Comparison of ENCODE assay signal across 15 cellular contexts in genomic region chr2:76197428-76197827, GRCh38.
DNase-seq lines count a peak whose midpoint lies in the region; ATAC-seq, FAIRE-seq and TF ChIP-seq lines count a peak whose summit lies in the region.
"Had no signal": no experiment of that assay in that cellular context is flagged by ENCODE, and none has a peak within 500 bp of the region (broad histone marks: within the 10 kb centered on the region; RNA-seq: fewer than 3 reads in every experiment).

No MANE protein-coding gene starts in this region.

- TF ChIP-seq RAD21 in GM12878 (IDR thresholded peaks at IDR 0.05; ENCODE audit: insufficient read depth, low read depth, low read length), result no peak

- H4K20me1 ChIP-seq in GM12878 (ENCODE audit: control insufficient read depth, insufficient read depth), result no peaks in the 10 kb centered on the region

- RAD21 ChIA-PET in GM12878 (lab: Charles Lee; ENCODE audit: unreplicated experiment), result interaction anchor here (1.0 to 5.2 kb wide), 8 partner anchors 9 to 775 kb away, joined by 3 to 32 read pairs (median 3); no protein-coding TSS in a partner anchor

- no TSS peak for BruUV-seq in GM12878 (replicated peaks; lab: Mats Ljungman, UMichigan)

- no peak overlapping the region for H3K9ac ChIP-seq in GM12878 (ENCODE audit: control insufficient read depth, insufficient read depth, low read length)
- H3K9ac ChIP-seq in parathyroid adenoma, result no peak overlapping the region

- SMC1A ChIA-PET in GM12878 (lab: Charles Lee; ENCODE audit: uncharacterized antibody, unreplicated experiment), result interaction anchor here (0.9 to 4.7 kb wide), 13 partner anchors 8 to 410 kb away, joined by 3 to 51 read pairs (median 3); no protein-coding TSS in a partner anchor

- H3K36me3 ChIP-seq in GM12878 (ENCODE audit: control insufficient read depth in 2 of 2, insufficient read depth in 2 of 2, low read length in 1 of 2) (no peaks in the 10 kb centered on the region), parathyroid adenoma (ENCODE audit: control insufficient read depth, insufficient read depth, low read length) (no peaks in the 10 kb centered on the region)
- H3K36me3 ChIP-seq: Peyer's patch had no signal

- TF ChIP-seq POLR2A in GM12878 (IDR thresholded peaks at IDR 0.05; ENCODE audit: low read depth, low read length), result no peak
- no peak for TF ChIP-seq POLR2A in GM18505 (IDR thresholded peaks at IDR 0.05; ENCODE audit: borderline replicate concordance, extremely low read depth, insufficient read depth, insufficient read length)

- POLR2A ChIA-PET in GM12878 (lab: Charles Lee), result no interaction called here
- POLR2A ChIA-PET in HEK293T (lab: Yijun Ruan, JAX), result no interaction called here

- peak; percentile 17 for ATAC-seq in GM18502 (IDR thresholded peaks at IDR 0.05; ENCODE audit: poor library complexity, unreplicated experiment)
- ATAC-seq in HG02759 (IDR thresholded peaks at IDR 0.05; ENCODE audit: unreplicated experiment), result peak; percentile 13
- 0 out of 3 replicates have a peak, but pooled peaks have one; percentile 24 for ATAC-seq in GM12878
- ATAC-seq in HG02938 (IDR thresholded peaks at IDR 0.05; ENCODE audit: unreplicated experiment), result no peak
- ATAC-seq in GM18505 (IDR thresholded peaks at IDR 0.05; ENCODE audit: unreplicated experiment), result no peak
- no peak for ATAC-seq in HG03139 (IDR thresholded peaks at IDR 0.05; ENCODE audit: unreplicated experiment)
- ATAC-seq: T-cell had no signal

- CTCF ChIA-PET in GM12878 (lab: Yijun Ruan, JAX), result interaction anchor here (0.6 to 8.2 kb wide), 26 partner anchors 9 to 411 kb away, joined by 3 to 123 read pairs (median 4); no protein-coding TSS in a partner anchor
- CTCF ChIA-PET in HEK293T (lab: Yijun Ruan, JAX), result interaction anchor here (2.2 kb wide), 1 partner anchor 403 kb away, joined by 5 read pairs; no protein-coding TSS in a partner anchor

- H3K4me3 ChIP-seq in GM12878, result no peak overlapping the region
- no peak overlapping the region for H3K4me3 ChIP-seq in parathyroid adenoma (ENCODE audit: low read depth, low read length)
- H3K4me3 ChIP-seq: A549, Peyer's patch, SK-N-MC had no signal

- TF ChIP-seq CTCF in GM12878 (IDR thresholded peaks at IDR 0.05 in 2 of 3, conservative IDR thresholded peaks at IDR 0.05 in 1 of 3; ENCODE audit: control insufficient read depth in 2 of 3, extremely low read depth in 1 of 3, insufficient read depth in 1 of 3, low read depth in 3 of 3, low read length in 3 of 3) (no peak), parathyroid adenoma (IDR thresholded peaks at IDR 0.05) (no peak)

- H2AFZ ChIP-seq in GM12878 (ENCODE audit: control insufficient read depth, low read depth, low read length) (no peak overlapping the region), parathyroid adenoma (peak overlapping the region; percentile 30)

- DNase-seq in GM12878 (ENCODE audit: low read depth, low spot score), result no peak
- no peak for DNase-seq in HEK293T (ENCODE audit: extremely low spot score)
- DNase-seq: NCI-H1105, Right ventricle myocardium superior had no signal

- H3K27me3 ChIP-seq in GM12878 (replicated peaks in 1 of 2; ENCODE audit: control insufficient read depth in 2 of 2, insufficient read depth in 2 of 2, low read length in 1 of 2) (no peaks in the 10 kb centered on the region), parathyroid adenoma (ENCODE audit: control insufficient read depth, insufficient read depth, low read length) (no peaks in the 10 kb centered on the region)
- H3K27me3 ChIP-seq: Peyer's patch had no signal

- in situ Hi-C loops in GM12878 (cut with MboI), result loop anchor here (5.0 kb wide), 1 partner anchor 400 kb away; no protein-coding TSS in a partner anchor

- no peak overlapping the region for H3K27ac ChIP-seq in GM12878 (ENCODE audit: control insufficient read depth, insufficient read depth)
- H3K27ac ChIP-seq in parathyroid adenoma, result no peak overlapping the region
- H3K27ac ChIP-seq: A549, C4-2B, Peyer's patch, SK-N-MC had no signal

- H3K9me3 ChIP-seq in GM12878 (replicated peaks; ENCODE audit: control insufficient read depth, insufficient read depth, low read length) (no peaks in the 10 kb centered on the region), parathyroid adenoma (ENCODE audit: control insufficient read depth, low read length) (no peaks in the 10 kb centered on the region)
- H3K9me3 ChIP-seq: A549, Peyer's patch had no signal

- FAIRE-seq in GM12878 (lab: Jason Lieb, UNC), result no peak
- FAIRE-seq: A549 had no signal

- H3K4me2 ChIP-seq in GM12878 (ENCODE audit: control insufficient read depth, insufficient read depth) (no peak overlapping the region), parathyroid adenoma (ENCODE audit: low read length) (no peak overlapping the region)
- H3K4me2 ChIP-seq: A549 had no signal

- intact Hi-C loops in GM12878 (cut with micrococcal nuclease; ENCODE audit: unreplicated experiment), result loop anchor here (5.0 kb wide), 2 partner anchors 110 to 300 kb away; no protein-coding TSS in a partner anchor

- 26% methylated on average over 9 of the region's 9 CpGs for WGBS in GM12878 (ENCODE audit: insufficient coverage, insufficient replicate concordance, low lambda C conversion rate, missing lambda C conversion rate)

- H3K4me1 ChIP-seq in GM12878 (ENCODE audit: control insufficient read depth, insufficient read depth, low read length) (no peaks in the 10 kb centered on the region), parathyroid adenoma (no peaks in the 10 kb centered on the region)
- H3K4me1 ChIP-seq: A549, Peyer's patch had no signal

- no peak for TF ChIP-seq EP300 in GM12878 (IDR thresholded peaks at IDR 0.05; ENCODE audit: borderline replicate concordance in 1 of 2, control insufficient read depth in 1 of 2, low read depth in 2 of 2, low read length in 2 of 2)

- H3K79me2 ChIP-seq in GM12878 (ENCODE audit: control insufficient read depth, insufficient read depth, low read length) (no peaks in the 10 kb centered on the region), parathyroid adenoma (no peaks in the 10 kb centered on the region)

TF ChIP-seq in GM12878, 131 proteins besides CTCF, POLR2A, EP300 and RAD21:
- no peak for TF ChIP-seq KDM1A (IDR thresholded peaks at IDR 0.05; ENCODE audit: borderline replicate concordance)
- TF ChIP-seq POU2F2 (IDR thresholded peaks at IDR 0.05; ENCODE audit: borderline replicate concordance, low read depth, low read length), result no peak

TF ChIP-seq in HEK293T, 16 proteins besides CTCF, POLR2A, EP300 and RAD21:
- TF ChIP-seq SUZ12 (IDR thresholded peaks at IDR 0.05), result no peak
- TF ChIP-seq L3MBTL2 (conservative IDR thresholded peaks at IDR 0.05), result no peak
- TF ChIP-seq NFRKB (IDR thresholded peaks at IDR 0.05), result no peak
- no peak for TF ChIP-seq FOXA1 (IDR thresholded peaks at IDR 0.05)
- no peak for TF ChIP-seq BHLHE40 (IDR thresholded peaks at IDR 0.05; ENCODE audit: borderline replicate concordance)
- TF ChIP-seq CTBP1 (IDR thresholded peaks at IDR 0.05; ENCODE audit: borderline replicate concordance), result no peak
- TF ChIP-seq LEF1 (IDR thresholded peaks at IDR 0.05; ENCODE audit: borderline replicate concordance), result no peak
- TF ChIP-seq TARDBP (IDR thresholded peaks at IDR 0.05), result no peak
- no peak for TF ChIP-seq SP1 (IDR thresholded peaks at IDR 0.05)

Comparison
In these comparisons a context has a peak if more than half of its experiments do, and no peak if none do; other contexts are left out.
1. ATAC-seq: peak in GM18502 (single experiment), HG02759 (single experiment) and GM12878 (single experiment); none in HG02938 (single experiment), GM18505 (single experiment) and HG03139 (single experiment).